In the genomic region with DNA sequence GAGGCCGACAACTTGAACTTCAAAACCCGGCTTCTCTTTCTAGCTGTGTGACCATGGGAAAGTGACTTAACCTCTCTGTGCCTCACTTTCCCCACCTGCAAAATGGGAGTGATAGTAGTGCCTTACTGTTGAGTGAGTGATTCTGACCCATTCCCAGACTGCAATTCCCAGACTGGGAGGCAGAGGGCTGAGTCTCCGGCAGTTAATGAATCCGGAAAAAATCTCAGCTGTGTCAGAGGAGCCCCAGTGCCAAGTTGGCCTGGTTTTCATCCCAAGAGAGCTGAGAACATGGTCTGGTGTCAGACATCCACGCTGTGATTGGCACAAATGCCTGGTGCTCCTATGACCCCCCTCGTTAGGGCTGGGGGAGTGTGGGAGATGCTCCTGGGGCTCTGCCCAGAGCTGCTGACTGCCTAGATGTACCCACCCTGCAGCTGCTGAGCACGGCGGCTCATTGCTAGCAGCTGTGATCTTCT, we compare ENCODE assay signal across 9 cellular contexts. TPM values are rescaled to one million over a fixed set of nuclear protein-coding genes. Genes with fewer than 3 reads are reported as not detected.
DNase-seq lines count a peak whose midpoint lies in the region; ATAC-seq and TF ChIP-seq lines count a peak whose summit lies in the region.
"Had no signal": no experiment of that assay in that cellular context is flagged by ENCODE, and none has a peak within 500 bp of the region (broad histone marks: within the 10 kb centered on the region; RNA-seq: fewer than 3 reads in every experiment).

No MANE protein-coding gene starts in this region.

- H3K4me1 ChIP-seq in lower lobe of right lung, result no peaks in the 10 kb centered on the region

- no peaks in the 10 kb centered on the region for H3K36me3 Mint-ChIP-seq in activated CD8-positive, alpha-beta memory T cell treated with anti-CD3 and anti-CD28 coated beads, Interleukin-2, amount 10 ng/mL, durations not matched to agents 7 days and 5 days
- H3K36me3 Mint-ChIP-seq: CD4-positive, CD25-positive, alpha-beta regulatory T cell had no signal

- peaks cover 3% of the 10 kb centered on the region for H3K27me3 Mint-ChIP-seq in activated CD8-positive, alpha-beta memory T cell treated with anti-CD3 and anti-CD28 coated beads, Interleukin-2, amount 10 ng/mL, durations not matched to agents 7 days and 5 days

- H3K4me3 Mint-ChIP-seq in activated CD8-positive, alpha-beta memory T cell treated with anti-CD3 and anti-CD28 coated beads, Interleukin-2, amount 10 ng/mL, durations not matched to agents 7 days and 5 days, result no peak overlapping the region
- H3K4me3 Mint-ChIP-seq: CD4-positive, CD25-positive, alpha-beta regulatory T cell had no signal

- TF ChIP-seq CTCF in AG04449 (IDR thresholded peaks at IDR 0.05; ENCODE audit: insufficient read depth, low read length, missing control alignments) (peak; percentile 23), dorsolateral prefrontal cortex (IDR thresholded peaks at IDR 0.05 in 54 of 56, conservative IDR thresholded peaks at IDR 0.05 in 2 of 56; ENCODE audit: low read depth in 1 of 56, partially characterized antibody in 56 of 56) (peak in 53 of 56 donors; percentile 14 to 69 (median 54)), lower lobe of right lung (IDR thresholded peaks at IDR 0.05) (peak; percentile 20)

- CTCF ChIA-PET in AG04449 (lab: Yijun Ruan, JAX), result interaction anchor here (0.8 to 3.5 kb wide), 3 partner anchors 10 to 17 kb away, joined by 3 to 17 read pairs (median 9); no protein-coding TSS in a partner anchor
- CTCF ChIA-PET in activated CD8-positive, alpha-beta memory T cell treated with anti-CD3 and anti-CD28 coated beads, Interleukin-2, amount 10 ng/mL, durations not matched to agents 7 days and 5 days (lab: Charles Lee), result no interaction called here

- POLR2A ChIA-PET in AG04449 (lab: Yijun Ruan, JAX), result no interaction called here

- H3K27me3 ChIP-seq in dorsolateral prefrontal cortex (no peaks in the 10 kb centered on the region), lower lobe of right lung (ENCODE audit: low read depth) (no peaks in the 10 kb centered on the region)

- H3K9me3 ChIP-seq in lower lobe of right lung, result no peaks in the 10 kb centered on the region

- H3K9me3 Mint-ChIP-seq in activated CD8-positive, alpha-beta memory T cell treated with anti-CD3 and anti-CD28 coated beads, Interleukin-2, amount 10 ng/mL, durations not matched to agents 7 days and 5 days (ENCODE audit: low read depth), result no peaks in the 10 kb centered on the region

- intact Hi-C loops in dorsolateral prefrontal cortex (cut with DNase I) (no loop called here), lower lobe of right lung (cut with DNase I) (no loop called here)

- H3K27ac ChIP-seq in dorsolateral prefrontal cortex (peak overlapping the region in 30 of 59 donors; percentile 5 to 78 (median 38)), lower lobe of right lung (no peak overlapping the region)

- DNase-seq in AG04449 (ENCODE audit: low read depth, low spot score) (no peak), NCI-H1092 treated with DMSO at 0.1 percent for 48 hours (lab: John Stamatoyannopoulos, UW) (peak; percentile 76), dorsolateral prefrontal cortex (peak in 9 of 10 donors; percentile 46 to 77 (median 63)), lower lobe of right lung (no peak), NOMO-1 treated with DMSO at 0.1 percent for 48 hours (lab: John Stamatoyannopoulos, UW; ENCODE audit: unreplicated experiment) (no peak)
- DNase-seq in activated CD8-positive, alpha-beta memory T cell treated with anti-CD3 and anti-CD28 coated beads, Interleukin-2, amount 10 ng/mL, durations not matched to agents 7 days and 5 days, result no peak
- DNase-seq: CD4-positive, CD25-positive, alpha-beta regulatory T cell had no signal

- no peaks in the 10 kb centered on the region for H3K4me1 Mint-ChIP-seq in activated CD8-positive, alpha-beta memory T cell treated with anti-CD3 and anti-CD28 coated beads, Interleukin-2, amount 10 ng/mL, durations not matched to agents 7 days and 5 days

- H3K36me3 ChIP-seq in lower lobe of right lung, result no peaks in the 10 kb centered on the region

- ATAC-seq in lower lobe of right lung, result peak in 1 of 2 donors; percentile 47
- ATAC-seq in activated CD8-positive, alpha-beta memory T cell treated with anti-CD3 and anti-CD28 coated beads, Interleukin-2, amount 10 ng/mL, durations not matched to agents 7 days and 5 days, result no peak
- no peak for ATAC-seq in HG03378 (IDR thresholded peaks at IDR 0.05; ENCODE audit: unreplicated experiment)
- no peak for ATAC-seq in HG03045 (IDR thresholded peaks at IDR 0.05; ENCODE audit: unreplicated experiment)

- no peak overlapping the region for H3K4me3 ChIP-seq in AG04449 (ENCODE audit: low read depth, low read length)
- no peak overlapping the region for H3K4me3 ChIP-seq in dorsolateral prefrontal cortex
- H3K4me3 ChIP-seq in lower lobe of right lung, result no peak overlapping the region

- H3K27ac Mint-ChIP-seq in activated CD8-positive, alpha-beta memory T cell treated with anti-CD3 and anti-CD28 coated beads, Interleukin-2, amount 10 ng/mL, durations not matched to agents 7 days and 5 days, result no peak overlapping the region

RNA-seq across cellular contexts. Expression of a gene that starts 50.0 kb away (rescaled TPM):
- total RNA-seq in dorsolateral prefrontal cortex (100 to 1,000 TPM; 108 to 307 (median 215) TPM), lower lobe of right lung (57.0 TPM)
- total RNA-seq in activated CD8-positive, alpha-beta memory T cell treated with anti-CD3 and anti-CD28 coated beads, Interleukin-2, amount 10 ng/mL, durations not matched to agents 7 days and 5 days, result 100 to 1,000 TPM; 103 to 116 TPM

RNA-seq across cellular contexts. Expression of a gene that starts 51.2 kb away (rescaled TPM):
- total RNA-seq in dorsolateral prefrontal cortex (100 to 1,000 TPM in 76 of 120 experiments, 10 to 100 TPM in 44; 50.2 to 350 (median 106) TPM), lower lobe of right lung (8.5 TPM)
- total RNA-seq in activated CD8-positive, alpha-beta memory T cell treated with anti-CD3 and anti-CD28 coated beads, Interleukin-2, amount 10 ng/mL, durations not matched to agents 7 days and 5 days, result 1 to 10 TPM; 3.4 to 5.1 TPM

RNA-seq across cellular contexts. Expression of a gene that starts 57.4 kb away (rescaled TPM):
- total RNA-seq in dorsolateral prefrontal cortex (100 to 1,000 TPM; 172 to 365 (median 275) TPM), lower lobe of right lung (241 TPM)
- 100 to 1,000 TPM; 354 to 362 TPM for total RNA-seq in activated CD8-positive, alpha-beta memory T cell treated with anti-CD3 and anti-CD28 coated beads, Interleukin-2, amount 10 ng/mL, durations not matched to agents 7 days and 5 days

Comparison
In these comparisons a context has a peak if more than half of its experiments do, and no peak if none do; other contexts are left out.
1. DNase-seq: peak in NCI-H1092 treated with DMSO at 0.1 percent for 48 hours (single experiment) and dorsolateral prefrontal cortex (9 of 10); none in AG04449 (single experiment), lower lobe of right lung (single experiment), activated CD8-positive, alpha-beta memory T cell treated with anti-CD3 and anti-CD28 coated beads, Interleukin-2, amount 10 ng/mL, durations not matched to agents 7 days and 5 days (single experiment) and NOMO-1 treated with DMSO at 0.1 percent for 48 hours (single experiment).
2. Peak in every context shown above with its lines, with median percentiles within 50 percentile points of each other: CTCF ChIP-seq.